Comparison of ENCODE assay signal across 8 cellular contexts in the genomic region with DNA sequence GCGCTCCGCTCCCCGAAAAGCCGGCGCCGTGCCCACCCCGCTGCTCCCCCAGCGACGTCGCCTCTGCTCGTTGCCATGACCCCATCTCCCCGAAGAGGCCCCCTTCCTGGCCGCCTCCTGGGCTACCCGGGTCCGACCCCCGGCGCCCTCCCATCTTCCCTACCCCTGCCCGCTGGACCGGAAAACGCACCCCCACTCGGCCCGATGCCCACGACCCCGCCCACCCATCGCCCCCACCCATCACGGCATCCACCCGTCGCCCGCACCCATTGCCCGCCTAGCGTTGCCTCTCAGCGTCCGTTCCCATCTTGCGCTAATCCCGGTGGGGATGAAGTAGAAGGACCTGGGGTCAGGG. TPM values are rescaled to one million over a fixed set of nuclear protein-coding genes. Genes with fewer than 3 reads are reported as not detected.
A peak's percentile ranks its signal among the peaks of the same experiment; 100 is the strongest.
DNase-seq lines count a peak whose midpoint lies in the region; ATAC-seq and TF ChIP-seq lines count a peak whose summit lies in the region.

No MANE protein-coding gene starts in this region.

- H3K27me3 Mint-ChIP-seq in natural killer cell (ENCODE audit: low read depth in 2 of 2) = no peaks in the 10 kb centered on the region

- no peaks in the 10 kb centered on the region for H3K36me3 Mint-ChIP-seq in natural killer cell

- H3K9me3 Mint-ChIP-seq in natural killer cell = no peaks in the 10 kb centered on the region

- H3K4me2 ChIP-seq in KMS-11 = peak overlapping the region; percentile 71; the same call in 1 of the 2 replicates

- H3K36me3 ChIP-seq in KMS-11 (ENCODE audit: insufficient read depth) = no peaks in the 10 kb centered on the region

- no peak overlapping the region; the same call in 1 of the 2 replicates for H3K9ac ChIP-seq in KMS-11

- H3K27ac ChIP-seq in C4-2B (peak overlapping the region; percentile 85), KMS-11 (no peak overlapping the region), dorsolateral prefrontal cortex (peak overlapping the region; percentile 66 to 97 (median 91))

- no peak for ATAC-seq in natural killer cell
- ATAC-seq in esophagus mucosa = no peak
- ATAC-seq in activated CD4-positive, CD25-positive, alpha-beta regulatory T cell treated with anti-CD3 and anti-CD28 coated beads, Interleukin-2, amount 50 U/mL, for 24 hours = no peak

- intact Hi-C loops in dorsolateral prefrontal cortex (cut with DNase I) (loop anchor here (2.0 to 5.0 kb wide), 4 partner anchors 40 to 51 kb away; a partner anchor contains a TSS), natural killer cell (cut with micrococcal nuclease) (no loop called here)

- no peaks in the 10 kb centered on the region for H4K20me1 ChIP-seq in KMS-11 (ENCODE audit: insufficient read depth)

- TF ChIP-seq CTCF in C4-2B (conservative IDR thresholded peaks at IDR 0.05) = no peak
- no peak for TF ChIP-seq CTCF in KMS-11 (conservative IDR thresholded peaks at IDR 0.05; ENCODE audit: low read depth, low read length)
- TF ChIP-seq CTCF in dorsolateral prefrontal cortex (IDR thresholded peaks at IDR 0.05 in 54 of 56, conservative IDR thresholded peaks at IDR 0.05 in 2 of 56; ENCODE audit: low read depth in 1 of 56, partially characterized antibody in 56 of 56) = no peak
- TF ChIP-seq CTCF in natural killer cell (IDR thresholded peaks at IDR 0.05) = no peak

- peaks cover 6 to 10% of the 10 kb centered on the region in 2 donors for H3K4me1 Mint-ChIP-seq in natural killer cell

- peaks cover 12% of the 10 kb centered on the region; the same call in 1 of the 2 replicates for H3K79me2 ChIP-seq in KMS-11 (ENCODE audit: insufficient read depth, low read depth)

- H3K4me3 ChIP-seq in KMS-11 (IDR thresholded peaks at IDR 0.05; ENCODE audit: insufficient read depth, low read depth, low read length) (no peak overlapping the region), dorsolateral prefrontal cortex (peak overlapping the region; percentile 39 to 84 (median 73))

- DNase-seq in dorsolateral prefrontal cortex (no peak), natural killer cell (no peak), NAMALWA (ENCODE audit: low spot score) (no peak), DMS 273 (lab: John Stamatoyannopoulos, UW; ENCODE audit: unreplicated experiment) (no peak)

- no peaks in the 10 kb centered on the region for H3K4me1 ChIP-seq in KMS-11 (ENCODE audit: low read depth, poor library complexity, severe bottlenecking)

- H3K4me3 Mint-ChIP-seq in natural killer cell = peak overlapping the region; percentile 80

- H2AFZ ChIP-seq in KMS-11 (ENCODE audit: low read depth) = no peak overlapping the region

- H3K27me3 ChIP-seq in KMS-11 (ENCODE audit: insufficient read depth, low read depth) (no peaks in the 10 kb centered on the region), dorsolateral prefrontal cortex (peaks cover 0 to 70% (median 5%) of the 10 kb centered on the region in 45 donors)

- H3K27ac Mint-ChIP-seq in natural killer cell = peak overlapping the region; percentile 54 to 75

RNA-seq across cellular contexts. Expression of a gene that starts 0.4 kb away (rescaled TPM):
- 100 to 1,000 TPM; 314 to 772 (median 582) TPM for total RNA-seq in dorsolateral prefrontal cortex
- 100 to 1,000 TPM; 138 to 174 (median 140) TPM for total RNA-seq in natural killer cell
- 33.8 TPM for total RNA-seq in esophagus mucosa

RNA-seq across cellular contexts. Expression of a gene that starts 6.6 kb away (rescaled TPM):
- total RNA-seq in dorsolateral prefrontal cortex (100 to 1,000 TPM in 1 of 120 experiments, 10 to 100 TPM in 119; 42.6 to 104 (median 62.4) TPM), natural killer cell (10 to 100 TPM; 48.9 to 63.2 (median 54.1) TPM), esophagus mucosa (17.9 TPM)

RNA-seq across cellular contexts. Expression of a gene that starts 8.9 kb away (rescaled TPM):
- total RNA-seq in dorsolateral prefrontal cortex (100 to 1,000 TPM in 117 of 120 experiments, 10 to 100 TPM in 3; 73.9 to 221 (median 169) TPM), natural killer cell (10 to 100 TPM; 62.4 to 71.7 (median 65.9) TPM), esophagus mucosa (63.2 TPM)

RNA-seq across cellular contexts. Expression of a gene that starts 20.7 kb away (rescaled TPM):
- 10 to 100 TPM; 23.8 to 78.3 (median 46.0) TPM for total RNA-seq in dorsolateral prefrontal cortex
- 10 to 100 TPM; 20.8 to 34.3 (median 32.2) TPM for total RNA-seq in natural killer cell
- 7.1 TPM for total RNA-seq in esophagus mucosa

RNA-seq across cellular contexts. Expression of a gene that starts 26.0 kb away (rescaled TPM):
- total RNA-seq in dorsolateral prefrontal cortex (100 to 1,000 TPM in 4 of 120 experiments, 10 to 100 TPM in 116; 35.6 to 127 (median 62.3) TPM), natural killer cell (10 to 100 TPM; 67.3 to 87.2 (median 67.7) TPM), esophagus mucosa (18.1 TPM)
